8 cellular contexts compared by ENCODE assay signal in genomic region chr17:60525624-60526514, GRCh38. TPM values are rescaled to one million over a fixed set of nuclear protein-coding genes. Genes with fewer than 3 reads are reported as not detected.
DNase-seq lines count a peak whose midpoint lies in the region; ATAC-seq, FAIRE-seq and TF ChIP-seq lines count a peak whose summit lies in the region.

Gene APPBP2 (minus strand): TSS chr17:60526242. CDS start chr17:60525931, 311 bp downstream.

- H3K27ac ChIP-seq in kidney (ENCODE audit: low read depth in 2 of 2, low read length in 2 of 2), result peak within 1 kb of the TSS; percentile 99 to 100

- FAIRE-seq in kidney (lab: Jason Lieb, UNC), result no peak

- peak; percentile 90 for ATAC-seq in HG03175 (IDR thresholded peaks at IDR 0.05; ENCODE audit: unreplicated experiment)

- no peak for TF ChIP-seq CTCF in kidney (IDR thresholded peaks at IDR 0.05; ENCODE audit: borderline replicate concordance, extremely low read depth, insufficient read depth)

- H3K4me3 ChIP-seq in kidney (ENCODE audit: low read length in 2 of 2), result peak within 1 kb of the TSS; percentile 92 to 99

- intact Hi-C loops in kidney (cut with DNase I), result no loop called here

- H3K36me3 ChIP-seq in kidney (ENCODE audit: control insufficient read depth in 1 of 2, insufficient read depth in 2 of 2, low read length in 2 of 2), result no peaks in the 10 kb centered on the region

- peak within 1 kb of the TSS; percentile 72 to 97 for H3K9ac ChIP-seq in kidney (ENCODE audit: low read length in 2 of 2)

- peaks cover 0 to 3% of the 10 kb centered on the region in 2 donors for H3K4me1 ChIP-seq in kidney (ENCODE audit: control insufficient read depth in 1 of 2, insufficient read depth in 1 of 2, low read depth in 1 of 2, low read length in 2 of 2)

- TF ChIP-seq POLR2A in GM18951 (IDR thresholded peaks at IDR 0.05; ENCODE audit: extremely low read depth, insufficient read depth, insufficient read length), result peak; percentile 93

- no peaks in the 10 kb centered on the region for H3K9me3 ChIP-seq in kidney (ENCODE audit: control insufficient read depth in 1 of 2, low read length in 2 of 2)

- peak; percentile 93 for DNase-seq in AG08395 (ENCODE audit: low spot score)
- peak; percentile 87 for DNase-seq in NCI-H345 (lab: John Stamatoyannopoulos, UW)
- peak; percentile 52 for DNase-seq in activated CD4-positive, alpha-beta T cell treated with anti-CD3 and anti-CD28 coated beads for 1 hour
- peak; percentile 10 to 74 for DNase-seq in cerebellar nuclear complex (lab: John Stamatoyannopoulos, UW)
- DNase-seq in kidney, result peak; percentile 95
- peak; percentile 81 for DNase-seq in stimulated activated CD4-positive, alpha-beta T cell treated with anti-CD3 and anti-CD28 coated beads, Interleukin-15, amount 100 ng/mL, for 24 hours

- in situ Hi-C loops in GM18951 (cut with MboI; ENCODE audit: low sequenced_read_pairs, unreplicated experiment), result no loop called here

RNA-seq across cellular contexts. Expression of gene APPBP2, which starts in this region (rescaled TPM):
- total RNA-seq in kidney, result 44.4 TPM
- 10.9 TPM for polyA plus RNA-seq in kidney (ENCODE audit: insufficient read depth, low read depth, low replicate concordance)

Comparison
In these comparisons a context has a peak if more than half of its experiments do, and no peak if none do; other contexts are left out.
1. Peak in every context shown above with its lines: DNase-seq, ATAC-seq, H3K4me3 ChIP-seq and H3K27ac ChIP-seq.
2. DNase-seq: peak in every context shown above with its lines; median percentile 95 in kidney; 93 in AG08395; 87 in NCI-H345; 81 in stimulated activated CD4-positive, alpha-beta T cell treated with anti-CD3 and anti-CD28 coated beads, Interleukin-15, amount 100 ng/mL, for 24 hours; 52 in activated CD4-positive, alpha-beta T cell treated with anti-CD3 and anti-CD28 coated beads for 1 hour; 42 in cerebellar nuclear complex.